Comparison of ENCODE assay signal across 17 cellular contexts in genomic region chr15:72487070-72487797, GRCh38. TPM values are rescaled to one million over a fixed set of nuclear protein-coding genes. Genes with fewer than 3 reads are reported as not detected.
DNase-seq lines count a peak whose midpoint lies in the region; ATAC-seq, FAIRE-seq and TF ChIP-seq lines count a peak whose summit lies in the region.
"Had no signal": no experiment of that assay in that cellular context is flagged by ENCODE, and none has a peak within 500 bp of the region (broad histone marks: within the 10 kb centered on the region; RNA-seq: fewer than 3 reads in every experiment).

No MANE protein-coding gene starts in this region.

- H3K4me3 Mint-ChIP-seq in CD4-positive, CD25-positive, alpha-beta regulatory T cell, result no peak overlapping the region
- H3K4me3 Mint-ChIP-seq in HFFc6 (peak overlapping the region; percentile 58), astrocyte (ENCODE audit: unreplicated experiment) (peak overlapping the region; percentile 56)
- H3K4me3 Mint-ChIP-seq: activated naive CD8-positive, alpha-beta T cell treated with anti-CD3 and anti-CD28 coated beads, Interleukin-2, amount 10 ng/mL, durations not matched to agents 7 days and 5 days had no signal

- TF ChIP-seq CTCF in HFFc6 (IDR thresholded peaks at IDR 0.05), result no peak
- TF ChIP-seq CTCF in astrocyte (IDR thresholded peaks at IDR 0.05; ENCODE audit: insufficient read depth, low read depth, low read length), result no peak

- no peak for DNase-seq in CD4-positive, CD25-positive, alpha-beta regulatory T cell
- DNase-seq in HFFc6 (peak; percentile 7), astrocyte (ENCODE audit: low read depth) (peak; percentile 42), myocyte (ENCODE audit: low read depth) (peak; percentile 14), NOMO-1 (lab: John Stamatoyannopoulos, UW; ENCODE audit: unreplicated experiment in 2 of 2) (no peak), C1 segment of cervical spinal cord (lab: John Stamatoyannopoulos, UW) (no peak), NCI-H526 treated with DMSO at 0.1 percent for 48 hours (lab: John Stamatoyannopoulos, UW) (no peak)
- DNase-seq in stimulated activated CD4-positive, alpha-beta T cell treated with anti-CD3 and anti-CD28 coated beads, Interleukin-4, amount 100 ng/mL, for 4 hours, result no peak
- DNase-seq: activated naive CD8-positive, alpha-beta T cell treated with anti-CD3 and anti-CD28 coated beads, Interleukin-2, amount 10 ng/mL, durations not matched to agents 7 days and 5 days; Kasumi-1; NCI-H1105 treated with DMSO at 0.1 percent for 48 hours; NCI-H748 treated with DMSO at 0.1 percent for 48 hours; PC-9; spleen had no signal

- H3K9me3 ChIP-seq in CD4-positive, CD25-positive, alpha-beta regulatory T cell (ENCODE audit: control insufficient read depth in 2 of 2, low read length in 2 of 2), result no peaks in the 10 kb centered on the region
- H3K9me3 ChIP-seq in astrocyte (ENCODE audit: insufficient read depth, low read depth, low read length), result no peaks in the 10 kb centered on the region
- H3K9me3 ChIP-seq: thoracic aorta had no signal

- no peaks in the 10 kb centered on the region for H3K27me3 Mint-ChIP-seq in CD4-positive, CD25-positive, alpha-beta regulatory T cell
- H3K27me3 Mint-ChIP-seq in HFFc6 (ENCODE audit: insufficient read depth) (no peaks in the 10 kb centered on the region), astrocyte (ENCODE audit: low read depth, unreplicated experiment) (no peaks in the 10 kb centered on the region)
- H3K27me3 Mint-ChIP-seq: activated naive CD8-positive, alpha-beta T cell treated with anti-CD3 and anti-CD28 coated beads, Interleukin-2, amount 10 ng/mL, durations not matched to agents 7 days and 5 days; central memory CD8-positive, alpha-beta T cell had no signal

- H3K36me3 ChIP-seq in CD4-positive, CD25-positive, alpha-beta regulatory T cell (ENCODE audit: control insufficient read depth, insufficient read depth, low read length), result peaks cover 15% of the 10 kb centered on the region
- H3K36me3 ChIP-seq in astrocyte (ENCODE audit: insufficient read depth, low read length), result no peaks in the 10 kb centered on the region
- H3K36me3 ChIP-seq: thoracic aorta had no signal

- peaks cover 56 to 90% (median 68%) of the 10 kb centered on the region in 4 donors for H3K4me1 Mint-ChIP-seq in CD4-positive, CD25-positive, alpha-beta regulatory T cell
- H3K4me1 Mint-ChIP-seq in HFFc6 (ENCODE audit: low read depth) (peaks cover 67% of the 10 kb centered on the region), astrocyte (ENCODE audit: low read depth, unreplicated experiment) (peaks cover 45% of the 10 kb centered on the region)

- no peak overlapping the region for H2AFZ ChIP-seq in astrocyte (ENCODE audit: low read depth, low read length)
- H2AFZ ChIP-seq: PC-9 had no signal

- H3K4me3 ChIP-seq in CD4-positive, CD25-positive, alpha-beta regulatory T cell (ENCODE audit: low read depth, low read length), result peak overlapping the region; percentile 0
- H3K4me3 ChIP-seq in astrocyte (ENCODE audit: insufficient read depth, low read depth, low read length), result no peak overlapping the region
- H3K4me3 ChIP-seq: PC-9, spleen, thoracic aorta had no signal

- H3K4me1 ChIP-seq in CD4-positive, CD25-positive, alpha-beta regulatory T cell (ENCODE audit: control insufficient read depth, insufficient read depth, low read length, poor library complexity, severe bottlenecking), result peaks cover 52% of the 10 kb centered on the region
- peaks cover 15% of the 10 kb centered on the region for H3K4me1 ChIP-seq in astrocyte (ENCODE audit: insufficient read depth, low read length)

- peaks cover 17% of the 10 kb centered on the region for H3K36me3 Mint-ChIP-seq in CD4-positive, CD25-positive, alpha-beta regulatory T cell
- peaks cover 21% of the 10 kb centered on the region for H3K36me3 Mint-ChIP-seq in HFFc6 (ENCODE audit: low read depth)
- no peaks in the 10 kb centered on the region for H3K36me3 Mint-ChIP-seq in astrocyte (ENCODE audit: low read depth, unreplicated experiment)

- peak overlapping the region; percentile 73 for H3K4me2 ChIP-seq in astrocyte (ENCODE audit: low read length)
- H3K4me2 ChIP-seq: PC-9 had no signal

- H3K9me3 Mint-ChIP-seq in CD4-positive, CD25-positive, alpha-beta regulatory T cell, result peaks cover 0 to 1% (median 0%) of the 10 kb centered on the region in 7 donors
- H3K9me3 Mint-ChIP-seq in HFFc6, result no peaks in the 10 kb centered on the region
- H3K9me3 Mint-ChIP-seq in astrocyte (ENCODE audit: unreplicated experiment), result no peaks in the 10 kb centered on the region
- H3K9me3 Mint-ChIP-seq: activated naive CD8-positive, alpha-beta T cell treated with anti-CD3 and anti-CD28 coated beads, Interleukin-2, amount 10 ng/mL, durations not matched to agents 7 days and 5 days; central memory CD8-positive, alpha-beta T cell had no signal

- no peak for FAIRE-seq in astrocyte (lab: Jason Lieb, UNC)
- FAIRE-seq: D721Med had no signal

- H4K20me1 ChIP-seq in astrocyte (ENCODE audit: insufficient read depth, low read length), result peaks cover 93% of the 10 kb centered on the region

- H3K79me2 ChIP-seq in astrocyte (ENCODE audit: insufficient read depth, low read length), result peaks cover 99% of the 10 kb centered on the region

- no peak for ATAC-seq in CD4-positive, CD25-positive, alpha-beta regulatory T cell (ENCODE audit: low read depth in 2 of 2)

- no peak overlapping the region for H3K27ac Mint-ChIP-seq in CD4-positive, CD25-positive, alpha-beta regulatory T cell
- peak overlapping the region; percentile 50 for H3K27ac Mint-ChIP-seq in HFFc6
- peak overlapping the region; percentile 63 for H3K27ac Mint-ChIP-seq in astrocyte (ENCODE audit: unreplicated experiment)
- H3K27ac Mint-ChIP-seq: activated naive CD8-positive, alpha-beta T cell treated with anti-CD3 and anti-CD28 coated beads, Interleukin-2, amount 10 ng/mL, durations not matched to agents 7 days and 5 days had no signal

- H3K9ac ChIP-seq in astrocyte (ENCODE audit: low read length), result peak overlapping the region; percentile 19

- H3K27me3 ChIP-seq in CD4-positive, CD25-positive, alpha-beta regulatory T cell (ENCODE audit: control insufficient read depth, insufficient read depth, low read length), result no peaks in the 10 kb centered on the region
- H3K27me3 ChIP-seq in astrocyte (ENCODE audit: insufficient read depth, low read length), result no peaks in the 10 kb centered on the region
- H3K27me3 ChIP-seq: spleen had no signal

- H3K27ac ChIP-seq in CD4-positive, CD25-positive, alpha-beta regulatory T cell (ENCODE audit: insufficient read depth, low read length, poor library complexity, severe bottlenecking), result no peak overlapping the region
- H3K27ac ChIP-seq in astrocyte (ENCODE audit: low read depth, low read length), result peak overlapping the region; percentile 48
- H3K27ac ChIP-seq: PC-9, spleen, thoracic aorta had no signal

RNA-seq across cellular contexts. Expression of gene ARIH1, which starts 13.1 kb away (rescaled TPM):
- total RNA-seq in CD4-positive, CD25-positive, alpha-beta regulatory T cell, result 242 TPM
- 10 to 100 TPM; 13.1 to 22.8 (median 14.7) TPM for polyA plus RNA-seq in CD4-positive, CD25-positive, alpha-beta regulatory T cell
- 100 to 1,000 TPM; 138 to 171 (median 159) TPM for total RNA-seq in HFFc6 (2021; fragmentation: NEBNext Ultra II Directional; extraction: Animal tissue kit (Norgen Biotek cat#: 25700))
- total RNA-seq in astrocyte (199 and 212 TPM in 2 replicates), myocyte (32.6 and 40.4 TPM in 2 replicates)
- 43.9 TPM for polyA plus RNA-seq in myocyte (2012)

Comparison
In these comparisons a context has a peak if more than half of its experiments do, and no peak if none do; other contexts are left out.
1. DNase-seq: peak in HFFc6 (single experiment), astrocyte (single experiment) and myocyte (single experiment); none in CD4-positive, CD25-positive, alpha-beta regulatory T cell (0 of 3), stimulated activated CD4-positive, alpha-beta T cell treated with anti-CD3 and anti-CD28 coated beads, Interleukin-4, amount 100 ng/mL, for 4 hours (0 of 2), NOMO-1 (0 of 2), C1 segment of cervical spinal cord (0 of 14) and NCI-H526 treated with DMSO at 0.1 percent for 48 hours (single experiment).
2. H3K27ac Mint-ChIP-seq: peak in HFFc6 (single experiment) and astrocyte (single experiment); none in CD4-positive, CD25-positive, alpha-beta regulatory T cell (0 of 3).
3. H3K4me3 Mint-ChIP-seq: peak in HFFc6 (single experiment) and astrocyte (single experiment); none in CD4-positive, CD25-positive, alpha-beta regulatory T cell (0 of 4).